17 cellular contexts compared by ENCODE assay signal in the genomic region with DNA sequence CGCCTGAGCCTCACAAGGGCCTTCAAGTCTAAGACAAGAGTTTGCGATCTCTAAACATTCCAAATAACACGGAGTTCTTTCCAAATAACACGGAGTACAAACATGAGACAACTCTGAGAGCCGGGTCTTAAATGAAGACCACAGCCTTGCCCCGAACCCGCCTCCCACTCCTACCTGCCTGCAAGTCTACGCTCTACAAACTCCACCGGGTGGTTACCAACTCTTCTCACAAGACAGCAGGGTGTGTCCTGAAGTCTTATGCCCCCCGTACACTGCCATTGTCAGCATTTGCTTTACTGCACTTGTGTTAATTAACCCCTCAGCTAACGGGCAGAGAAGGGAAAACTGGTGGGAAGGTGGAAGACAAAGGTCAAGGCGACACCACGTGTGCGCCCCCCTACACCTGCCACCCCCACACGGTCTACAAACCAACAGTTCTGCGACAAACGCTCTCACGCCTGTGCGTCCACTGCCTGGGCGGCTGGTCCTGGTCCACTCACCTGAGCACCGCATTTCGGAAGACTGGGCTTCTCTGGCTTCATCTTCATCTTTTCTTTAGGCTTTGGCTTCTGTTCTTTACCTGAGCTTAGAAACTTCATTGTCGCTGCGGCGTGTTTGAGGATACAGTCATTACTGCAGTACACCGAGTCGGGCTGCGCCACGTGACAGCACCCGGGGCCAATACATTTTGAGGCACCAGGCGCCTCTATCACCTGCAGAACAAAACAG. TPM values are rescaled to one million over a fixed set of nuclear protein-coding genes. Genes with fewer than 3 reads are reported as not detected.
DNase-seq lines count a peak whose midpoint lies in the region; ATAC-seq and TF ChIP-seq lines count a peak whose summit lies in the region.
"Had no signal": no experiment of that assay in that cellular context is flagged by ENCODE, and none has a peak within 500 bp of the region (broad histone marks: within the 10 kb centered on the region; RNA-seq: fewer than 3 reads in every experiment).

No MANE protein-coding gene starts in this region.

- no peaks in the 10 kb centered on the region for H3K27me3 Mint-ChIP-seq in activated T-cell treated with anti-CD3 and anti-CD28 coated beads, Interleukin-2, amount 50 U/mL, for 72 hours (ENCODE audit: low read depth)
- H3K27me3 Mint-ChIP-seq in activated T-helper 17 cell treated with anti-CD3 and anti-CD28 coated beads, Interleukin-2, amount 50 U/mL, for 72 hours, result no peaks in the 10 kb centered on the region

- peaks cover 17 to 48% of the 10 kb centered on the region in 2 donors for H3K36me3 Mint-ChIP-seq in activated T-cell treated with anti-CD3 and anti-CD28 coated beads, Interleukin-2, amount 50 U/mL, for 72 hours (ENCODE audit: insufficient read depth in 2 of 2)
- H3K36me3 Mint-ChIP-seq in activated T-helper 17 cell treated with anti-CD3 and anti-CD28 coated beads, Interleukin-2, amount 50 U/mL, for 72 hours (ENCODE audit: low read depth), result peaks cover 100% of the 10 kb centered on the region

- DNase-seq in activated T-cell treated with anti-CD3 and anti-CD28 coated beads, Interleukin-2, amount 50 U/mL, for 72 hours, result no peak
- no peak for DNase-seq in activated T-cell treated with anti-CD3 and anti-CD28 coated beads, Interleukin-2, amount 50 U/mL, for 48 hours
- peak; percentile 26 for DNase-seq in lower lobe of right lung
- DNase-seq in NCI-H1930 (lab: John Stamatoyannopoulos, UW), result no peak
- DNase-seq in dermis blood vessel endothelial cell, result no peak
- DNase-seq: GOT3, MV-4-11, NCI-H187, NCI-H2227 treated with DMSO at 0.1 percent for 48 hours, NCI-H510A treated with DMSO at 0.1 percent for 48 hours, PC-3, RPMI8226, SIG-M5 had no signal

- H3K4me1 ChIP-seq in HUES48 (ENCODE audit: control insufficient read depth, insufficient read depth, low read length), result no peaks in the 10 kb centered on the region; the same call in 1 of the 2 replicates
- H3K4me1 ChIP-seq in lower lobe of right lung, result no peaks in the 10 kb centered on the region

- peak overlapping the region; percentile 27 for H3K27ac ChIP-seq in HUES48 (ENCODE audit: low read depth, low read length)
- no peak overlapping the region for H3K27ac ChIP-seq in lower lobe of right lung
- H3K27ac ChIP-seq: KMS-11 had no signal

- H3K9me3 ChIP-seq in HUES48 (ENCODE audit: control insufficient read depth, insufficient read depth, low read length), result no peaks in the 10 kb centered on the region
- H3K9me3 ChIP-seq in lower lobe of right lung, result no peaks in the 10 kb centered on the region

- H3K4me3 ChIP-seq in HUES48 (ENCODE audit: low read depth, low read length) (no peak overlapping the region), lower lobe of right lung (no peak overlapping the region)

- peak overlapping the region; percentile 27 for H3K27ac Mint-ChIP-seq in activated T-cell treated with anti-CD3 and anti-CD28 coated beads, Interleukin-2, amount 50 U/mL, for 72 hours
- H3K27ac Mint-ChIP-seq in activated T-helper 17 cell treated with anti-CD3 and anti-CD28 coated beads, Interleukin-2, amount 50 U/mL, for 72 hours, result peak overlapping the region; percentile 59

- no peaks in the 10 kb centered on the region for H3K27me3 ChIP-seq in HUES48 (ENCODE audit: control insufficient read depth, insufficient read depth, low read length)
- no peaks in the 10 kb centered on the region for H3K27me3 ChIP-seq in lower lobe of right lung (ENCODE audit: low read depth)

- H3K9ac ChIP-seq in HUES48 (ENCODE audit: low read depth, low read length), result no peak overlapping the region
- H3K9ac ChIP-seq: KMS-11 had no signal

- TF ChIP-seq CTCF in lower lobe of right lung (IDR thresholded peaks at IDR 0.05), result no peak

- H3K4me1 Mint-ChIP-seq in activated T-cell treated with anti-CD3 and anti-CD28 coated beads, Interleukin-2, amount 50 U/mL, for 72 hours (ENCODE audit: low read depth), result peaks cover 59% of the 10 kb centered on the region
- H3K4me1 Mint-ChIP-seq in activated T-helper 17 cell treated with anti-CD3 and anti-CD28 coated beads, Interleukin-2, amount 50 U/mL, for 72 hours, result peaks cover 16% of the 10 kb centered on the region

- H3K36me3 ChIP-seq in HUES48 (ENCODE audit: control insufficient read depth, insufficient read depth, low read length) (peaks cover 100% of the 10 kb centered on the region), lower lobe of right lung (peaks cover 100% of the 10 kb centered on the region)

- H3K4me3 Mint-ChIP-seq in activated T-cell treated with anti-CD3 and anti-CD28 coated beads, Interleukin-2, amount 50 U/mL, for 72 hours, result no peak overlapping the region
- H3K4me3 Mint-ChIP-seq in activated T-helper 17 cell treated with anti-CD3 and anti-CD28 coated beads, Interleukin-2, amount 50 U/mL, for 72 hours, result no peak overlapping the region

- no peak for ATAC-seq in activated T-cell treated with anti-CD3 and anti-CD28 coated beads, Interleukin-2, amount 50 U/mL, for 72 hours (replicated peaks in 1 of 2)
- peak; percentile 19 for ATAC-seq in activated T-helper 17 cell treated with anti-CD3 and anti-CD28 coated beads, Interleukin-2, amount 50 U/mL, for 72 hours (replicated peaks)
- no peak for ATAC-seq in lower lobe of right lung
- ATAC-seq in HG02852 (IDR thresholded peaks at IDR 0.05; ENCODE audit: unreplicated experiment), result no peak
- ATAC-seq: PC-3 had no signal

- intact Hi-C loops in lower lobe of right lung (cut with DNase I), result no loop called here

- no peaks in the 10 kb centered on the region for H3K9me3 Mint-ChIP-seq in activated T-cell treated with anti-CD3 and anti-CD28 coated beads, Interleukin-2, amount 50 U/mL, for 72 hours
- H3K9me3 Mint-ChIP-seq in activated T-helper 17 cell treated with anti-CD3 and anti-CD28 coated beads, Interleukin-2, amount 50 U/mL, for 72 hours, result no peaks in the 10 kb centered on the region

RNA-seq across cellular contexts. Expression of a gene that starts 19.5 kb away (rescaled TPM):
- total RNA-seq in activated T-cell treated with anti-CD3 and anti-CD28 coated beads, Interleukin-2, amount 50 U/mL, for 72 hours, result 10 to 100 TPM; 50.0 TPM
- total RNA-seq in activated T-helper 17 cell treated with anti-CD3 and anti-CD28 coated beads, Interleukin-2, amount 50 U/mL, for 72 hours, result 10 to 100 TPM; 51.4 to 51.5 TPM
- 54.6 TPM for total RNA-seq in lower lobe of right lung
- 47.5 and 56.2 TPM in 2 replicates for total RNA-seq in dermis blood vessel endothelial cell

RNA-seq across cellular contexts. Expression of a gene that starts 31.1 kb away (rescaled TPM):
- total RNA-seq in activated T-cell treated with anti-CD3 and anti-CD28 coated beads, Interleukin-2, amount 50 U/mL, for 72 hours, result 10 to 100 TPM; 36.0 to 47.2 TPM
- total RNA-seq in activated T-helper 17 cell treated with anti-CD3 and anti-CD28 coated beads, Interleukin-2, amount 50 U/mL, for 72 hours, result 10 to 100 TPM; 32.7 to 34.6 TPM
- total RNA-seq in lower lobe of right lung (26.2 TPM), dermis blood vessel endothelial cell (43.4 and 43.7 TPM in 2 replicates)

RNA-seq across cellular contexts. Expression of a gene that starts 45.2 kb away (rescaled TPM):
- 1 to 10 TPM; 4.4 to 4.9 TPM for total RNA-seq in activated T-cell treated with anti-CD3 and anti-CD28 coated beads, Interleukin-2, amount 50 U/mL, for 72 hours
- 1 to 10 TPM; 3.4 to 3.7 TPM for total RNA-seq in activated T-helper 17 cell treated with anti-CD3 and anti-CD28 coated beads, Interleukin-2, amount 50 U/mL, for 72 hours
- total RNA-seq in lower lobe of right lung (8.2 TPM), dermis blood vessel endothelial cell (14.1 and 14.8 TPM in 2 replicates)

RNA-seq across cellular contexts. Expression of a gene that starts 45.7 kb away (rescaled TPM):
- 10 to 100 TPM; 10.2 to 11.8 TPM for total RNA-seq in activated T-cell treated with anti-CD3 and anti-CD28 coated beads, Interleukin-2, amount 50 U/mL, for 72 hours
- total RNA-seq in activated T-helper 17 cell treated with anti-CD3 and anti-CD28 coated beads, Interleukin-2, amount 50 U/mL, for 72 hours, result 1 to 10 TPM; 5.2 to 7.0 TPM
- total RNA-seq in lower lobe of right lung (10.4 TPM), dermis blood vessel endothelial cell (9.0 and 11.8 TPM in 2 replicates)
- total RNA-seq: PC-3 had no signal
